1 cellular context compared by ENCODE assay signal in genomic region chr1:230641346-230641745, GRCh38.
TF ChIP-seq lines count a peak whose summit lies in the region.

No MANE protein-coding gene starts in this region.

TF ChIP-seq in GM23338, 12 proteins besides CTCF, POLR2A, EP300 and RAD21 (continued from another document):
- no peak for TF ChIP-seq REST (IDR thresholded peaks at IDR 0.05; ENCODE audit: unreplicated experiment)
- TF ChIP-seq, protein P1, sequence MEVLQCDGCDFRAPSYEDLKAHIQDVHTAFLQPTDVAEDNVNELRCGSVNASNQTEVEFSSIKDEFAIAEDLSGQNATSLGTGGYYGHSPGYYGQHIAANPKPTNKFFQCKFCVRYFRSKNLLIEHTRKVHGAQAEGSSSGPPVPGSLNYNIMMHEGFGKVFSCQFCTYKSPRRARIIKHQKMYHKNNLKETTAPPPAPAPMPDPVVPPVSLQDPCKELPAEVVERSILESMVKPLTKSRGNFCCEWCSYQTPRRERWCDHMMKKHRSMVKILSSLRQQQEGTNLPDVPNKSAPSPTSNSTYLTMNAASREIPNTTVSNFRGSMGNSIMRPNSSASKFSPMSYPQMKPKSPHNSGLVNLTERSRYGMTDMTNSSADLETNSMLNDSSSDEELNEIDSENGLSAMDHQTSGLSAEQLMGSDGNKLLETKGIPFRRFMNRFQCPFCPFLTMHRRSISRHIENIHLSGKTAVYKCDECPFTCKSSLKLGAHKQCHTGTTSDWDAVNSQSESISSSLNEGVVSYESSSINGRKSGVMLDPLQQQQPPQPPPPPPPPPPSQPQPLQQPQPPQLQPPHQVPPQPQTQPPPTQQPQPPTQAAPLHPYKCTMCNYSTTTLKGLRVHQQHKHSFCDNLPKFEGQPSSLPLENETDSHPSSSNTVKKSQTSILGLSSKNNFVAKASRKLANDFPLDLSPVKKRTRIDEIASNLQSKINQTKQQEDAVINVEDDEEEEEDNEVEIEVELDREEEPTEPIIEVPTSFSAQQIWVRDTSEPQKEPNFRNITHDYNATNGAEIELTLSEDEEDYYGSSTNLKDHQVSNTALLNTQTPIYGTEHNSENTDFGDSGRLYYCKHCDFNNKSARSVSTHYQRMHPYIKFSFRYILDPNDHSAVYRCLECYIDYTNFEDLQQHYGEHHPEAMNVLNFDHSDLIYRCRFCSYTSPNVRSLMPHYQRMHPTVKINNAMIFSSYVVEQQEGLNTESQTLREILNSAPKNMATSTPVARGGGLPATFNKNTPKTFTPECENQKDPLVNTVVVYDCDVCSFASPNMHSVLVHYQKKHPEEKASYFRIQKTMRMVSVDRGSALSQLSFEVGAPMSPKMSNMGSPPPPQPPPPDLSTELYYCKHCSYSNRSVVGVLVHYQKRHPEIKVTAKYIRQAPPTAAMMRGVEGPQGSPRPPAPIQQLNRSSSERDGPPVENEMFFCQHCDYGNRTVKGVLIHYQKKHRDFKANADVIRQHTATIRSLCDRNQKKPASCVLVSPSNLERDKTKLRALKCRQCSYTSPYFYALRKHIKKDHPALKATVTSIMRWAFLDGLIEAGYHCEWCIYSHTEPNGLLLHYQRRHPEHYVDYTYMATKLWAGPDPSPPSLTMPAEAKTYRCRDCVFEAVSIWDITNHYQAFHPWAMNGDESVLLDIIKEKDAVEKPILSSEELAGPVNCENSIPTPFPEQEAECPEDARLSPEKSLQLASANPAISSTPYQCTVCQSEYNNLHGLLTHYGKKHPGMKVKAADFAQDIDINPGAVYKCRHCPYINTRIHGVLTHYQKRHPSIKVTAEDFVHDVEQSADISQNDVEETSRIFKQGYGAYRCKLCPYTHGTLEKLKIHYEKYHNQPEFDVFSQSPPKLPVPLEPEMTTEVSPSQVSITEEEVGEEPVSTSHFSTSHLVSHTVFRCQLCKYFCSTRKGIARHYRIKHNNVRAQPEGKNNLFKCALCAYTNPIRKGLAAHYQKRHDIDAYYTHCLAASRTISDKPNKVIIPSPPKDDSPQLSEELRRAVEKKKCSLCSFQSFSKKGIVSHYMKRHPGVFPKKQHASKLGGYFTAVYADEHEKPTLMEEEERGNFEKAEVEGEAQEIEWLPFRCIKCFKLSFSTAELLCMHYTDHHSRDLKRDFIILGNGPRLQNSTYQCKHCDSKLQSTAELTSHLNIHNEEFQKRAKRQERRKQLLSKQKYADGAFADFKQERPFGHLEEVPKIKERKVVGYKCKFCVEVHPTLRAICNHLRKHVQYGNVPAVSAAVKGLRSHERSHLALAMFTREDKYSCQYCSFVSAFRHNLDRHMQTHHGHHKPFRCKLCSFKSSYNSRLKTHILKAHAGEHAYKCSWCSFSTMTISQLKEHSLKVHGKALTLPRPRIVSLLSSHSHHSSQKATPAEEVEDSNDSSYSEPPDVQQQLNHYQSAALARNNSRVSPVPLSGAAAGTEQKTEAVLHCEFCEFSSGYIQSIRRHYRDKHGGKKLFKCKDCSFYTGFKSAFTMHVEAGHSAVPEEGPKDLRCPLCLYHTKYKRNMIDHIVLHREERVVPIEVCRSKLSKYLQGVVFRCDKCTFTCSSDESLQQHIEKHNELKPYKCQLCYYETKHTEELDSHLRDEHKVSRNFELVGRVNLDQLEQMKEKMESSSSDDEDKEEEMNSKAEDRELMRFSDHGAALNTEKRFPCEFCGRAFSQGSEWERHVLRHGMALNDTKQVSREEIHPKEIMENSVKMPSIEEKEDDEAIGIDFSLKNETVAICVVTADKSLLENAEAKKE (CRISPR knock-in tag; IDR thresholded peaks at IDR 0.05), result no peak
- no peak for TF ChIP-seq STAT1 (IDR thresholded peaks at IDR 0.05; ENCODE audit: unreplicated experiment)
- no peak for TF ChIP-seq ZNF114 (CRISPR knock-in tag; IDR thresholded peaks at IDR 0.05)
- no peak for TF ChIP-seq ZNF331 (CRISPR knock-in tag; IDR thresholded peaks at IDR 0.05; ENCODE audit: low read depth)
- no peak for TF ChIP-seq EZH2 (IDR thresholded peaks at IDR 0.05; ENCODE audit: low read depth, unreplicated experiment)
- TF ChIP-seq ETS1 (IDR thresholded peaks at IDR 0.05), result no peak
- no peak for TF ChIP-seq NANOG (IDR thresholded peaks at IDR 0.05; ENCODE audit: borderline replicate concordance)
